ENCODE assay signal across 23 cellular contexts in genomic region chr18:58212274-58212673, GRCh38.
DNase-seq lines count a peak whose midpoint lies in the region; ATAC-seq, FAIRE-seq and TF ChIP-seq lines count a peak whose summit lies in the region.
"Had no signal": no experiment of that assay in that cellular context is flagged by ENCODE, and none has a peak within 500 bp of the region (broad histone marks: within the 10 kb centered on the region; RNA-seq: fewer than 3 reads in every experiment).

No MANE protein-coding gene starts in this region.

- TF ChIP-seq CTCF in 22Rv1 (IDR thresholded peaks at IDR 0.05) (no peak), esophagus muscularis mucosa (IDR thresholded peaks at IDR 0.05) (no peak), left lung (IDR thresholded peaks at IDR 0.05) (no peak)

- H3K27ac ChIP-seq in 22Rv1 (peak overlapping the region; percentile 57), esophagus muscularis mucosa (replicated peaks in 1 of 4) (no peak overlapping the region), left lung (no peak overlapping the region)
- H3K27ac ChIP-seq: RWPE1, upper lobe of right lung had no signal

- ATAC-seq in GM19023 (IDR thresholded peaks at IDR 0.05; ENCODE audit: unreplicated experiment): peak; percentile 60
- ATAC-seq in HG03439 (IDR thresholded peaks at IDR 0.05; ENCODE audit: unreplicated experiment): peak; percentile 52
- ATAC-seq in GM18517 (IDR thresholded peaks at IDR 0.05; ENCODE audit: unreplicated experiment): no peak
- no peak for ATAC-seq in left lung
- ATAC-seq: activated CD8-positive, alpha-beta T cell treated with anti-CD3 and anti-CD28 coated beads for 36 hours; upper lobe of right lung had no signal

- 88% methylated on average over 8 of the region's 8 CpGs for WGBS in esophagus muscularis mucosa

- no peak overlapping the region for H3K4me3 ChIP-seq in esophagus muscularis mucosa
- H3K4me3 ChIP-seq in left lung: no peak overlapping the region
- H3K4me3 ChIP-seq: upper lobe of right lung had no signal

- FAIRE-seq in urothelium cell line (lab: Jason Lieb, UNC): no peak
- FAIRE-seq: H1 had no signal

- no peak for TF ChIP-seq EP300 in esophagus muscularis mucosa (IDR thresholded peaks at IDR 0.05)

- peaks cover 17 to 29% (median 22%) of the 10 kb centered on the region in 4 donors for H3K4me1 ChIP-seq in esophagus muscularis mucosa
- H3K4me1 ChIP-seq in left lung: peaks cover 12 to 33% of the 10 kb centered on the region in 2 donors

- no peaks in the 10 kb centered on the region for H3K9me3 ChIP-seq in esophagus muscularis mucosa
- no peaks in the 10 kb centered on the region for H3K9me3 ChIP-seq in left lung
- H3K9me3 ChIP-seq: upper lobe of right lung had no signal

- no peak for TF ChIP-seq POLR2A in esophagus muscularis mucosa (IDR thresholded peaks at IDR 0.05; ENCODE audit: low read depth)

- intact Hi-C loops in esophagus muscularis mucosa (cut with DNase I) (no loop called here), left lung (cut with DNase I) (no loop called here)

- peak; percentile 74 for DNase-seq in esophagus muscularis mucosa (ENCODE audit: extremely low spot score)
- DNase-seq in urothelium cell line (ENCODE audit: low spot score): no peak
- DNase-seq in stimulated activated CD4-positive, alpha-beta T cell treated with anti-CD3 and anti-CD28 coated beads, Interleukin-1b, Interleukin-23, amount 100 ng/mL, for 48 hours: no peak
- no peak for DNase-seq in left lung
- DNase-seq: activated CD8-positive, alpha-beta T cell treated with anti-CD3 and anti-CD28 coated beads for 36 hours; activated T-cell treated with anti-CD3 and anti-CD28 coated beads, Interleukin-2, amount 50 U/mL, for 48 hours; caudate nucleus; DMS79; effector memory CD4-positive, alpha-beta T cell; mesendoderm; MM.1S; NCI-H187; NCI-H446 treated with DMSO at 0.1 percent for 48 hours; stimulated activated CD4-positive, alpha-beta T cell treated with anti-CD3 and anti-CD28 coated beads, Interleukin-12 subunit alpha, Interleukin-12 subunit beta, amount 100 ng/mL, for 4 hours; stimulated activated naive CD4-positive, alpha-beta T cell treated with Interleukin-2 at 50 U/mL for 16 hours; SW 1271; upper lobe of right lung had no signal

- H3K36me3 ChIP-seq in esophagus muscularis mucosa: no peaks in the 10 kb centered on the region
- H3K36me3 ChIP-seq in left lung: no peaks in the 10 kb centered on the region
- H3K36me3 ChIP-seq: upper lobe of right lung had no signal

- H3K27me3 ChIP-seq in esophagus muscularis mucosa (no peaks in the 10 kb centered on the region), left lung (peaks cover 0 to 25% of the 10 kb centered on the region in 2 donors)
- H3K27me3 ChIP-seq: upper lobe of right lung had no signal

Comparison
In these comparisons a context has a peak if more than half of its experiments do, and no peak if none do; other contexts are left out.
1. ATAC-seq: peak in GM19023 (single experiment) and HG03439 (single experiment); none in GM18517 (single experiment) and left lung (single experiment).